30 cellular contexts compared by ENCODE assay signal in genomic region chr10:36269222-36269621, GRCh38.
"Had no signal": no experiment of that assay in that cellular context is flagged by ENCODE, and none has a peak within 500 bp of the region (broad histone marks: within the 10 kb centered on the region; RNA-seq: fewer than 3 reads in every experiment).

No MANE protein-coding gene starts in this region.

- H3K4me2 ChIP-seq: PC-9 had no signal

- H2AFZ ChIP-seq: PC-9 had no signal

- H3K4me3 ChIP-seq: ascending aorta, PC-9, SJCRH30, SK-N-MC had no signal

- H3K27ac Mint-ChIP-seq: activated CD4-positive, alpha-beta memory T cell treated with anti-CD3 and anti-CD28 coated beads, Interleukin-2, amount 10 ng/mL, durations not matched to agents 7 days and 5 days; activated naive CD4-positive, alpha-beta T cell treated with anti-CD3 and anti-CD28 coated beads, Interleukin-2, amount 50 U/mL, for 24 hours; activated naive CD8-positive, alpha-beta T cell treated with anti-CD3 and anti-CD28 coated beads, Interleukin-2, amount 10 ng/mL, durations not matched to agents 7 days and 5 days; activated T-cell treated with anti-CD3 and anti-CD28 coated beads, Interleukin-2, amount 50 U/mL, for 24 hours; activated T-helper 2 cell treated with anti-CD3 and anti-CD28 coated beads, Interferon-gamma antibody, Interleukin-2, Interleukin-4, amounts not matched to agents 10 μg/mL and 5 μg/mL and 100 μg/mL, durations not matched to agents 14 hours and 24 hours and 36 hours had no signal

- H3K27me3 Mint-ChIP-seq: activated CD4-positive, alpha-beta memory T cell treated with anti-CD3 and anti-CD28 coated beads, Interleukin-2, amount 10 ng/mL, durations not matched to agents 7 days and 5 days; activated naive CD4-positive, alpha-beta T cell treated with anti-CD3 and anti-CD28 coated beads, Interleukin-2, amount 50 U/mL, for 24 hours; activated naive CD8-positive, alpha-beta T cell treated with anti-CD3 and anti-CD28 coated beads, Interleukin-2, amount 10 ng/mL, durations not matched to agents 7 days and 5 days; activated T-cell treated with anti-CD3 and anti-CD28 coated beads, Interleukin-2, amount 50 U/mL, for 24 hours had no signal

- H3K36me3 Mint-ChIP-seq: activated naive CD4-positive, alpha-beta T cell treated with anti-CD3 and anti-CD28 coated beads, Interleukin-2, amount 50 U/mL, for 24 hours; activated naive CD8-positive, alpha-beta T cell treated with anti-CD3 and anti-CD28 coated beads, Interleukin-2, amount 10 ng/mL, durations not matched to agents 7 days and 5 days had no signal

- H3K4me3 Mint-ChIP-seq: activated CD4-positive, alpha-beta memory T cell treated with anti-CD3 and anti-CD28 coated beads, Interleukin-2, amount 10 ng/mL, durations not matched to agents 7 days and 5 days; activated naive CD4-positive, alpha-beta T cell treated with anti-CD3 and anti-CD28 coated beads, Interleukin-2, amount 50 U/mL, for 24 hours; activated naive CD8-positive, alpha-beta T cell treated with anti-CD3 and anti-CD28 coated beads, Interleukin-2, amount 10 ng/mL, durations not matched to agents 7 days and 5 days; activated T-cell treated with anti-CD3 and anti-CD28 coated beads, Interleukin-2, amount 50 U/mL, for 24 hours had no signal

- H3K9me3 ChIP-seq: ascending aorta, SJCRH30 had no signal

- H3K27ac ChIP-seq: ascending aorta, PC-9, SJCRH30, SK-N-MC, WERI-Rb-1 had no signal

- H3K4me1 Mint-ChIP-seq: activated CD4-positive, alpha-beta memory T cell treated with anti-CD3 and anti-CD28 coated beads, Interleukin-2, amount 10 ng/mL, durations not matched to agents 7 days and 5 days; activated naive CD4-positive, alpha-beta T cell treated with anti-CD3 and anti-CD28 coated beads, Interleukin-2, amount 50 U/mL, for 24 hours; activated naive CD8-positive, alpha-beta T cell treated with anti-CD3 and anti-CD28 coated beads, Interleukin-2, amount 10 ng/mL, durations not matched to agents 7 days and 5 days had no signal

- H3K4me1 ChIP-seq: ascending aorta, SJCRH30 had no signal

- H3K36me3 ChIP-seq: ascending aorta, SJCRH30, WERI-Rb-1 had no signal

- H3K9me3 Mint-ChIP-seq: activated naive CD4-positive, alpha-beta T cell treated with anti-CD3 and anti-CD28 coated beads, Interleukin-2, amount 50 U/mL, for 24 hours had no signal

- H3K27me3 ChIP-seq: ascending aorta, SJCRH30 had no signal

- DNase-seq: activated CD4-positive, alpha-beta memory T cell treated with anti-CD3 and anti-CD28 coated beads, Interleukin-2, amount 10 ng/mL, durations not matched to agents 7 days and 5 days; activated CD4-positive, alpha-beta T cell treated with anti-CD3 and anti-CD28 coated beads for 1 hour; activated CD4-positive, alpha-beta T cell treated with anti-CD3 and anti-CD28 coated beads for 48 hours; activated CD4-positive, CD25-positive, alpha-beta regulatory T cell; activated gamma-delta T cell; activated naive CD4-positive, alpha-beta T cell treated with Interleukin-2 at 50 U/mL for 16 hours; activated naive CD8-positive, alpha-beta T cell treated with anti-CD3 and anti-CD28 coated beads, Interleukin-2, amount 10 ng/mL, durations not matched to agents 7 days and 5 days; activated T-cell treated with anti-CD3 and anti-CD28 coated beads, Interleukin-2, amount 50 U/mL, for 24 hours; amygdala; caudate nucleus; cerebellar nuclear complex; Karpas-422; MM.1S; MV-4-11; NCI-H1092; NCI-H1436 treated with DMSO at 0.1 percent for 48 hours; NCI-H1694 treated with DMSO at 0.1 percent for 48 hours; NCI-H2029; NCI-H345; NCI-H524 treated with DMSO at 0.1 percent for 48 hours; NK-92 treated with Interleukin-12 subunit alpha and Interleukin-12 subunit beta, amount 100 ng/mL, for 24 hours; PC-9; Right ventricle myocardium superior; T1000; WERI-Rb-1 had no signal
